Comparison of ENCODE assay signal across 6 cellular contexts in the genomic region with DNA sequence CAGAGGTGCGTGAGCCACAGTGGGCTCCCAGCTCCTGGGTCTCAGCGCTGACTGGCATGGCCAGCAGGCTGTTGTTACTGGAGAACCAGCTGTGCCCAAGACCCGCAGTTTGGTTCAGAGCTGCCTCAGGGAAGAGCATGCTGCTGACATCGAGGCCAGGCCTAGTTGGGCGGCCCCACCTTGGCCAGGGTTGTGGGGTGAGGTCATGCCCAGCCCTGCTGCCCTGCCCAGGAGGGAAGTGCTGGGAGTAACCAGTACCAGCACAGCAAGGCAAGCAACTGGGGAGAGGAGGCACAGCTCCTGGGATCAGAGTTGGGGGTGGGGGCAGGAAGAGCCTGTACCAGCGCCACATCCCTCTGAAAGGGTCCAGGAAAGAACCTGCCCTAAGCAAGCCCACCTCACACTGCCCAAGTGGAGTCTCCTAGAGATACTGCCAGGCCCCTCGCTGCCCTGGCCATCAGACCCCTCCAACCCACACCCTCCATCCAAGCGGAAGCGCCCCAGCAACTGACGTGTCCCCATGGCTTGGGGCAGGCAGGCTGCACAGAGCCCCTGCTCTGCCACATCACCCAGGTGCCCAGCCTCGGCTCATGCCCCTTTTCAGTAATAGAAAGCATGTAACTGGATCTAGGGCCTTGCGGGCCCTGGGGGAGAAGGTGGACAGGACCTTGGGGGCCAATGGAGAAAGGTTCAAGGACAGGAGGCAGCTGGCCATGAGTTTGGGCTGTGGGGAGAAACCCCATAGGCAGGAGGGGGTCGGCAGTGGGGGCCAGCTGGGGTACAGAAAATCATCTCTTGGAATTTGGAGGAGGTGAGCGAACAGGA. TPM values are rescaled to one million over a fixed set of nuclear protein-coding genes. Genes with fewer than 3 reads are reported as not detected.
DNase-seq lines count a peak whose midpoint lies in the region; ATAC-seq and TF ChIP-seq lines count a peak whose summit lies in the region.

No MANE protein-coding gene starts in this region.

- H3K4me3 Mint-ChIP-seq in CD4-positive, alpha-beta T cell = peak overlapping the region; percentile 89
- peak overlapping the region; percentile 77 for H3K4me3 Mint-ChIP-seq in activated T-helper 2 cell treated with anti-CD3 and anti-CD28 coated beads, Interferon-gamma antibody, Interleukin-2, Interleukin-4, amounts not matched to agents 10 μg/mL and 5 μg/mL and 100 μg/mL, durations not matched to agents 14 hours and 24 hours and 36 hours (ENCODE audit: low read depth)

- TF ChIP-seq CTCF in CD4-positive, alpha-beta T cell (IDR thresholded peaks at IDR 0.05) = no peak

- H3K36me3 Mint-ChIP-seq in CD4-positive, alpha-beta T cell (ENCODE audit: low read depth) = no peaks in the 10 kb centered on the region
- no peaks in the 10 kb centered on the region for H3K36me3 Mint-ChIP-seq in activated T-helper 2 cell treated with anti-CD3 and anti-CD28 coated beads, Interferon-gamma antibody, Interleukin-2, Interleukin-4, amounts not matched to agents 10 μg/mL and 5 μg/mL and 100 μg/mL, durations not matched to agents 14 hours and 24 hours and 36 hours (ENCODE audit: low read depth)

- H3K27me3 ChIP-seq in CD4-positive, alpha-beta T cell (ENCODE audit: control insufficient read depth, insufficient read depth, low read length) = no peaks in the 10 kb centered on the region

- POLR2A ChIA-PET in CD4-positive, alpha-beta T cell (lab: Charles Lee) = interaction anchor here (0.6 to 6.4 kb wide), 5 partner anchors 16 to 52 kb away, joined by 3 to 49 read pairs (median 4); a partner anchor contains a TSS

- no peak for DNase-seq in CD4-positive, alpha-beta T cell
- DNase-seq in activated T-helper 2 cell treated with anti-CD3 and anti-CD28 coated beads, Interferon-gamma antibody, Interleukin-2, Interleukin-4, amounts not matched to agents 10 μg/mL and 5 μg/mL and 100 μg/mL, durations not matched to agents 14 hours and 24 hours and 36 hours (ENCODE audit: low spot score) = no peak
- DNase-seq in mesenteric fat pad (ENCODE audit: low spot score) = peak; percentile 88
- DNase-seq in GOT3 (lab: John Stamatoyannopoulos, UW) = no peak

- H3K4me1 Mint-ChIP-seq in CD4-positive, alpha-beta T cell (ENCODE audit: low read depth) = peaks cover 34% of the 10 kb centered on the region
- peaks cover 8% of the 10 kb centered on the region for H3K4me1 Mint-ChIP-seq in activated T-helper 2 cell treated with anti-CD3 and anti-CD28 coated beads, Interferon-gamma antibody, Interleukin-2, Interleukin-4, amounts not matched to agents 10 μg/mL and 5 μg/mL and 100 μg/mL, durations not matched to agents 14 hours and 24 hours and 36 hours (ENCODE audit: low read depth)

- no peaks in the 10 kb centered on the region for H3K9me3 ChIP-seq in CD4-positive, alpha-beta T cell (ENCODE audit: control insufficient read depth, low read length)

- H3K27ac Mint-ChIP-seq in CD4-positive, alpha-beta T cell = peak overlapping the region; percentile 69
- H3K27ac Mint-ChIP-seq in activated T-helper 2 cell treated with anti-CD3 and anti-CD28 coated beads, Interferon-gamma antibody, Interleukin-2, Interleukin-4, amounts not matched to agents 10 μg/mL and 5 μg/mL and 100 μg/mL, durations not matched to agents 14 hours and 24 hours and 36 hours = no peak overlapping the region

- intact Hi-C loops in CD4-positive, alpha-beta T cell (cut with DNase I, micrococcal nuclease) = no loop called here
- intact Hi-C loops in activated T-helper 2 cell treated with anti-CD3 and anti-CD28 coated beads, Interferon-gamma antibody, Interleukin-2, Interleukin-4, amounts not matched to agents 10 μg/mL and 5 μg/mL and 100 μg/mL, durations not matched to agents 14 hours and 24 hours and 36 hours (cut with micrococcal nuclease) = no loop called here

- no peak overlapping the region for H3K27ac ChIP-seq in CD4-positive, alpha-beta T cell (ENCODE audit: low read depth, low read length)

- H3K9me3 Mint-ChIP-seq in CD4-positive, alpha-beta T cell = no peaks in the 10 kb centered on the region
- no peaks in the 10 kb centered on the region for H3K9me3 Mint-ChIP-seq in activated T-helper 2 cell treated with anti-CD3 and anti-CD28 coated beads, Interferon-gamma antibody, Interleukin-2, Interleukin-4, amounts not matched to agents 10 μg/mL and 5 μg/mL and 100 μg/mL, durations not matched to agents 14 hours and 24 hours and 36 hours

- CTCF ChIA-PET in CD4-positive, alpha-beta T cell (lab: Charles Lee) = interaction anchor here (0.7 to 1.9 kb wide), 3 partner anchors 23 to 249 kb away, joined by 3 to 8 read pairs (median 3); a partner anchor contains a TSS

- ATAC-seq in CD4-positive, alpha-beta T cell (ENCODE audit: poor library complexity) = no peak
- ATAC-seq in GM21717 (IDR thresholded peaks at IDR 0.05; ENCODE audit: unreplicated experiment) (no peak), HG02588 (IDR thresholded peaks at IDR 0.05; ENCODE audit: unreplicated experiment) (no peak)

- no peaks in the 10 kb centered on the region for H3K27me3 Mint-ChIP-seq in CD4-positive, alpha-beta T cell
- H3K27me3 Mint-ChIP-seq in activated T-helper 2 cell treated with anti-CD3 and anti-CD28 coated beads, Interferon-gamma antibody, Interleukin-2, Interleukin-4, amounts not matched to agents 10 μg/mL and 5 μg/mL and 100 μg/mL, durations not matched to agents 14 hours and 24 hours and 36 hours (ENCODE audit: low read depth) = peaks cover 8% of the 10 kb centered on the region

RNA-seq across cellular contexts. Expression of a gene that starts 1.0 kb away (rescaled TPM):
- 1 to 10 TPM; 2.4 to 2.9 TPM for total RNA-seq in CD4-positive, alpha-beta T cell
- 5.7 and 6.6 TPM in 2 replicates for total RNA-seq in activated T-helper 2 cell treated with anti-CD3 and anti-CD28 coated beads, Interferon-gamma antibody, Interleukin-2, Interleukin-4, amounts not matched to agents 10 μg/mL and 5 μg/mL and 100 μg/mL, durations not matched to agents 14 hours and 24 hours and 36 hours
- total RNA-seq in mesenteric fat pad = 7.3 TPM

RNA-seq across cellular contexts. Expression of a gene that starts 22.8 kb away (rescaled TPM):
- total RNA-seq in CD4-positive, alpha-beta T cell = 100 to 1,000 TPM; 124 to 125 TPM
- 73.6 and 75.6 TPM in 2 replicates for total RNA-seq in activated T-helper 2 cell treated with anti-CD3 and anti-CD28 coated beads, Interferon-gamma antibody, Interleukin-2, Interleukin-4, amounts not matched to agents 10 μg/mL and 5 μg/mL and 100 μg/mL, durations not matched to agents 14 hours and 24 hours and 36 hours
- 42.9 TPM for total RNA-seq in mesenteric fat pad

RNA-seq across cellular contexts. Expression of a gene that starts 38.0 kb away (rescaled TPM):
- 1 to 10 TPM; 7.0 to 7.6 TPM for total RNA-seq in CD4-positive, alpha-beta T cell
- total RNA-seq in activated T-helper 2 cell treated with anti-CD3 and anti-CD28 coated beads, Interferon-gamma antibody, Interleukin-2, Interleukin-4, amounts not matched to agents 10 μg/mL and 5 μg/mL and 100 μg/mL, durations not matched to agents 14 hours and 24 hours and 36 hours = 47.4 and 48.3 TPM in 2 replicates
- 39.2 TPM for total RNA-seq in mesenteric fat pad

RNA-seq across cellular contexts. Expression of a gene that starts 38.1 kb away (rescaled TPM):
- 10 to 100 TPM; 27.8 to 28.0 TPM for total RNA-seq in CD4-positive, alpha-beta T cell
- 66.8 and 73.1 TPM in 2 replicates for total RNA-seq in activated T-helper 2 cell treated with anti-CD3 and anti-CD28 coated beads, Interferon-gamma antibody, Interleukin-2, Interleukin-4, amounts not matched to agents 10 μg/mL and 5 μg/mL and 100 μg/mL, durations not matched to agents 14 hours and 24 hours and 36 hours
- total RNA-seq in mesenteric fat pad = 53.6 TPM

RNA-seq across cellular contexts. Expression of a gene that starts 51.1 kb away (rescaled TPM):
- 1 to 10 TPM; 2.0 TPM for total RNA-seq in CD4-positive, alpha-beta T cell
- 6.3 and 6.8 TPM in 2 replicates for total RNA-seq in activated T-helper 2 cell treated with anti-CD3 and anti-CD28 coated beads, Interferon-gamma antibody, Interleukin-2, Interleukin-4, amounts not matched to agents 10 μg/mL and 5 μg/mL and 100 μg/mL, durations not matched to agents 14 hours and 24 hours and 36 hours
- total RNA-seq in mesenteric fat pad = 5.0 TPM
